1 cellular context compared by ENCODE assay signal in the genomic region with DNA sequence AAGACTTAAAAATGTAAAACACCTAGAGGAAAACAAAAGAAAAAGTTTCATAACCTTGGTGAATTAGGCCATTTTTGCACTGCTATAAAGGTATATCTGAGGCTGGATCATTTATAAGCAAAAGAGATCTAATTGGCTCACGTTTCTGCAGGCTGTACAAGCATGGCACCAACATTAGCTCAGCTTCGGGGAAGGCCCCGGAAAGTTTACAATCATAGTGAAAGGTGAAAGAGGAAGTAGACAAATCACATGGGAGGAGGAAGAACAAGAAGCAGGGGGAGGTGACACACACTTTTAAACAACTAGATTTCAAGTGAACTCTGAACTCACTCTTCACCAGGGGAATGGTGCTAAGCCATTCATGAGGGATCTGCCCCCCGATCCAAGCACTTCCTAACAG.
TF ChIP-seq lines count a peak whose summit lies in the region.

No MANE protein-coding gene starts in this region.

TF ChIP-seq in SK-N-SH, 30 proteins besides CTCF, POLR2A, EP300 and RAD21 (continued from another document):
- TF ChIP-seq NFIC (IDR thresholded peaks at IDR 0.05; ENCODE audit: borderline replicate concordance) (no peak), RXRA (IDR thresholded peaks at IDR 0.05; ENCODE audit: borderline replicate concordance, low read depth) (no peak), MXI1 (IDR thresholded peaks at IDR 0.05; ENCODE audit: low read depth, low read length) (no peak), TAF1 (IDR thresholded peaks at IDR 0.05; ENCODE audit: borderline replicate concordance, low read depth, low read length) (no peak), POLR2AphosphoS5 (IDR thresholded peaks at IDR 0.05; ENCODE audit: low read depth, low read length) (no peak), MEF2A (IDR thresholded peaks at IDR 0.05; ENCODE audit: borderline replicate concordance, low read depth) (no peak)
- TF ChIP-seq, protein P1, sequence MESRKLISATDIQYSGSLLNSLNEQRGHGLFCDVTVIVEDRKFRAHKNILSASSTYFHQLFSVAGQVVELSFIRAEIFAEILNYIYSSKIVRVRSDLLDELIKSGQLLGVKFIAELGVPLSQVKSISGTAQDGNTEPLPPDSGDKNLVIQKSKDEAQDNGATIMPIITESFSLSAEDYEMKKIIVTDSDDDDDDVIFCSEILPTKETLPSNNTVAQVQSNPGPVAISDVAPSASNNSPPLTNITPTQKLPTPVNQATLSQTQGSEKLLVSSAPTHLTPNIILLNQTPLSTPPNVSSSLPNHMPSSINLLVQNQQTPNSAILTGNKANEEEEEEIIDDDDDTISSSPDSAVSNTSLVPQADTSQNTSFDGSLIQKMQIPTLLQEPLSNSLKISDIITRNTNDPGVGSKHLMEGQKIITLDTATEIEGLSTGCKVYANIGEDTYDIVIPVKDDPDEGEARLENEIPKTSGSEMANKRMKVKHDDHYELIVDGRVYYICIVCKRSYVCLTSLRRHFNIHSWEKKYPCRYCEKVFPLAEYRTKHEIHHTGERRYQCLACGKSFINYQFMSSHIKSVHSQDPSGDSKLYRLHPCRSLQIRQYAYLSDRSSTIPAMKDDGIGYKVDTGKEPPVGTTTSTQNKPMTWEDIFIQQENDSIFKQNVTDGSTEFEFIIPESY (IDR thresholded peaks at IDR 0.05; ENCODE audit: borderline replicate concordance, low read depth) = no peak
